In genomic region chr1:243712890-243713425, GRCh38 we compare ENCODE assay signal across 9 cellular contexts.
DNase-seq lines count a peak whose midpoint lies in the region; ATAC-seq and TF ChIP-seq lines count a peak whose summit lies in the region.
"Had no signal": no experiment of that assay in that cellular context is flagged by ENCODE, and none has a peak within 500 bp of the region (broad histone marks: within the 10 kb centered on the region; RNA-seq: fewer than 3 reads in every experiment).

No MANE protein-coding gene starts in this region.

- DNase-seq in Caco-2, result no peak
- peak; percentile 69 for DNase-seq in NB4 (ENCODE audit: low read depth)
- no peak for DNase-seq in T-helper 17 cell
- no peak for DNase-seq in right lobe of liver
- no peak for DNase-seq in effector CD4-positive, alpha-beta T cell
- DNase-seq in stimulated activated CD4-positive, alpha-beta T cell treated with anti-CD3 and anti-CD28 coated beads, Interleukin-4, amount 100 ng/mL, for 4 hours, result no peak
- DNase-seq in NCI-H1048 (lab: John Stamatoyannopoulos, UW), result no peak

- BruUV-seq in Caco-2 (replicated peaks; lab: Mats Ljungman, UMichigan), result no TSS peak

- no peak overlapping the region for H3K4me3 Mint-ChIP-seq in Caco-2 (ENCODE audit: unreplicated experiment)
- no peak overlapping the region for H3K4me3 Mint-ChIP-seq in T-helper 17 cell

- no peaks in the 10 kb centered on the region for H3K9me3 ChIP-seq in Caco-2
- no peaks in the 10 kb centered on the region for H3K9me3 ChIP-seq in T-helper 17 cell (ENCODE audit: control insufficient read depth, low read length, poor library complexity, severe bottlenecking)
- no peaks in the 10 kb centered on the region for H3K9me3 ChIP-seq in right lobe of liver

- H3K4me3 ChIP-seq in Caco-2 (ENCODE audit: low read depth, low read length) (no peak overlapping the region), NB4 (ENCODE audit: low read depth, low read length) (peak overlapping the region; percentile 69), right lobe of liver (no peak overlapping the region)
- H3K4me3 ChIP-seq: K562 had no signal

- H3K36me3 Mint-ChIP-seq in Caco-2 (ENCODE audit: insufficient read depth, unreplicated experiment), result no peaks in the 10 kb centered on the region
- H3K36me3 Mint-ChIP-seq in T-helper 17 cell (ENCODE audit: low read depth), result no peaks in the 10 kb centered on the region

- peak overlapping the region in 2 of 3 donors; percentile 9 to 27 for H3K27ac ChIP-seq in right lobe of liver

- 25% methylated on average over 7 of the region's 7 CpGs for WGBS in right lobe of liver (ENCODE audit: insufficient coverage, low coverage, low lambda C conversion rate, missing lambda C conversion rate)

- TF ChIP-seq CTCF in Caco-2 (IDR thresholded peaks at IDR 0.05; ENCODE audit: insufficient read depth in 1 of 2, low read depth in 1 of 2, low read length in 1 of 2, severe bottlenecking in 1 of 2, unreplicated experiment in 1 of 2), result peak; percentile 21 to 30
- peak; percentile 30 for TF ChIP-seq CTCF in NB4 (IDR thresholded peaks at IDR 0.05; ENCODE audit: low read depth, low read length)
- peak in 2 of 4 donors; percentile 29 to 45 for TF ChIP-seq CTCF in right lobe of liver (IDR thresholded peaks at IDR 0.05)

- CTCF ChIA-PET in Caco-2 (lab: Charles Lee), result no interaction called here

- ATAC-seq in T-helper 17 cell, result no peak
- ATAC-seq in right lobe of liver, result peak; percentile 48 to 72 (median 60)
- no peak for ATAC-seq in GM19397 (IDR thresholded peaks at IDR 0.05; ENCODE audit: unreplicated experiment)
- ATAC-seq: K562 had no signal

- no peaks in the 10 kb centered on the region for H3K9me3 Mint-ChIP-seq in Caco-2 (ENCODE audit: unreplicated experiment)

- no peak for TF ChIP-seq POLR2A in NB4 (IDR thresholded peaks at IDR 0.05; ENCODE audit: extremely low read depth, insufficient read length)
- TF ChIP-seq POLR2A in right lobe of liver (IDR thresholded peaks at IDR 0.05), result no peak

- no peaks in the 10 kb centered on the region for H3K27me3 ChIP-seq in Caco-2 (replicated peaks; ENCODE audit: control insufficient read depth, insufficient read depth, low read length)
- H3K27me3 ChIP-seq in right lobe of liver, result no peaks in the 10 kb centered on the region

- intact Hi-C loops in Caco-2 (cut with micrococcal nuclease; ENCODE audit: unreplicated experiment) (loop anchor here (2.0 kb wide), 1 partner anchor 234 kb away; no protein-coding TSS in a partner anchor), right lobe of liver (cut with DNase I) (no loop called here)

- POLR2A ChIA-PET in Caco-2 (lab: Charles Lee), result no interaction called here

- no peaks in the 10 kb centered on the region for H3K4me1 Mint-ChIP-seq in Caco-2 (ENCODE audit: low read depth, unreplicated experiment)
- peaks cover 23% of the 10 kb centered on the region for H3K4me1 Mint-ChIP-seq in T-helper 17 cell

- no peaks in the 10 kb centered on the region for H3K4me1 ChIP-seq in Caco-2
- H3K4me1 ChIP-seq in right lobe of liver, result peaks cover 0 to 46% (median 0%) of the 10 kb centered on the region in 4 donors

- H3K27ac Mint-ChIP-seq in Caco-2 (ENCODE audit: unreplicated experiment), result no peak overlapping the region
- H3K27ac Mint-ChIP-seq in T-helper 17 cell, result peak overlapping the region; percentile 49

- H3K27me3 Mint-ChIP-seq in Caco-2 (ENCODE audit: insufficient read depth, unreplicated experiment) (no peaks in the 10 kb centered on the region), T-helper 17 cell (no peaks in the 10 kb centered on the region)

- H3K36me3 ChIP-seq in Caco-2 (ENCODE audit: control insufficient read depth, insufficient read depth, low read length), result no peaks in the 10 kb centered on the region
- no peaks in the 10 kb centered on the region for H3K36me3 ChIP-seq in right lobe of liver

Comparison
In these comparisons a context has a peak if more than half of its experiments do, and no peak if none do; other contexts are left out.
1. ATAC-seq: peak in right lobe of liver (4 of 4); none in T-helper 17 cell (single experiment) and GM19397 (single experiment).